1 cellular context compared by ENCODE assay signal in the genomic region with DNA sequence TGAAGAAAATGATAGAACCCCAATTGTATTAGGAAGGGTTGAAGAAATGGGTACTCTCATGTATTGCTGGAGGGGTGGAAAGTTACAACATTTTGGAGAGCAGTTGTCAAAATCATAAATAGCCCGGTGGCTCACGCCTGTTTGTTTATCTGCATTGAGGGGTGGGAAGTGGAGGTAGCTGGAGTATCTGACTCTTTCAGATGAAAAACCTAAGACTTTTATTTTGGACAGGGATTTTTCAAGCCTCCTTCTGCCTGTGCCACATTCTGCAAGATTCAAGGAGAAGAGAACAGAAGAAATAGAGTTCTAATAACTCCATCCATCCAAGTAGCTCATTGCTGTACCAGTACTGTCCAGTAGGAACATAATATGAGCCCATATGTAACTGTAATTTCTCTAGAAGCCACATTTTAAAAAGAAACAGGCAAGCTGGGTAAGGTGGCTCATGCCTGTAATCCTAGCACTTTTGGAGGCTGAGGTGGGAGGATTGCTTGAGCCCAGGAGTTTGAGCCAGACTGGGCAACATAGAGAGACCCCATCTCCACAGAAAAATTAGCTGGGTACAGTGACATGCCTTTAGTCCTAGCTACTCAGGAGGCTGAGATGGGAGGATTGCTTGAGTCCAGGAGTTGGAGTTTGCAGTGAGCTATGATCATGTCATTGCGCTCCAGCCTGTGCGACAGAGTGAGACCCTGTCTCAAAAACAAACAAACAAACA.
A peak's percentile ranks its signal among the peaks of the same experiment; 100 is the strongest.
TF ChIP-seq lines count a peak whose summit lies in the region.

No MANE protein-coding gene starts in this region.

TF ChIP-seq in HEK293, 187 proteins besides CTCF, POLR2A, EP300 and RAD21:
- TF ChIP-seq PRDM4 (tag by site-specific recombination; IDR thresholded peaks at IDR 0.05) (no peak), ZNF121 (tag by site-specific recombination; IDR thresholded peaks at IDR 0.05) (peak; percentile 74; the same call in 1 of the 2 replicates)
TF ChIP-seq in HEK293: peak in this region for 1.
